15 cellular contexts compared by ENCODE assay signal in genomic region chr7:117665393-117665792, GRCh38.
"Had no signal": no experiment of that assay in that cellular context is flagged by ENCODE, and none has a peak within 500 bp of the region (broad histone marks: within the 10 kb centered on the region; RNA-seq: fewer than 3 reads in every experiment).

No MANE protein-coding gene starts in this region.

- DNase-seq: activated CD4-positive, alpha-beta memory T cell treated with anti-CD3 and anti-CD28 coated beads for 36 hours; activated CD8-positive, alpha-beta memory T cell treated with anti-CD3 and anti-CD28 coated beads, Interleukin-2, amount 50 U/mL, for 4 hours; body of pancreas; effector memory CD8-positive, alpha-beta T cell; esophagus squamous epithelium; heart left ventricle; left ventricle myocardium superior; nephron progenitor cell; retina; stomach; T-helper 9 cell had no signal

- H3K9me3 ChIP-seq: body of pancreas, esophagus squamous epithelium, heart left ventricle, stomach, thoracic aorta had no signal

- ATAC-seq: effector memory CD8-positive, alpha-beta T cell; heart left ventricle; left ventricle myocardium superior had no signal

- H3K4me1 ChIP-seq: body of pancreas, esophagus squamous epithelium, heart left ventricle, stomach had no signal

- H3K27me3 ChIP-seq: body of pancreas, esophagus squamous epithelium, heart left ventricle, stomach had no signal

- FAIRE-seq: frontal cortex, urothelium cell line had no signal

- H3K36me3 ChIP-seq: esophagus squamous epithelium, heart left ventricle, stomach, thoracic aorta had no signal

- H3K4me3 ChIP-seq: body of pancreas, esophagus squamous epithelium, heart left ventricle, skin epidermis, stomach, thoracic aorta had no signal

- H3K27ac ChIP-seq: heart left ventricle, skin epidermis, stomach, thoracic aorta had no signal
